Comparison of ENCODE assay signal across 33 cellular contexts in the genomic region with DNA sequence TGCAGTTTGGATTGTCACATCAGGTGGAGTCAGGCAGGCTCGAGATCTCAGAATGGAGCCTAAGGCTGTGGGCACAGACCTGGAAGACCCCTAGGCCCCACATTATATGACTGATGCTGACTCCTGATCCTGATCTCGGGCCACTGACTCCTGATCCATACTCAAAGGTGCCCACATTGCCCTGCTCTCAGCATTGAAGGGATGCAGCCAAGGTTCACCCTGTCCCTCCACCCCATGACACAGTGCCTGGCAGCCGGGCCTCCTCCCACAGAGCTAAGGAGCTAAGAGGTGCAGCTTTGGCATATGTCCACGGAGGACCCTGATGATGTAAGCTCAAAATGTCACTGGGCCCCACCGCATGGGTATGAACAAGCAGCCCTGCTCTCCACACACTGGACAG. TPM values are rescaled to one million over a fixed set of nuclear protein-coding genes. Genes with fewer than 3 reads are reported as not detected.
"Had no signal": no experiment of that assay in that cellular context is flagged by ENCODE, and none has a peak within 500 bp of the region (broad histone marks: within the 10 kb centered on the region; RNA-seq: fewer than 3 reads in every experiment).

No MANE protein-coding gene starts in this region.

- H3K27ac Mint-ChIP-seq: activated B cell treated with CpG ODN at 0.5 μM for 24 hours; activated CD8-positive, alpha-beta T cell treated with anti-CD3 and anti-CD28 coated beads for 36 hours; activated naive CD8-positive, alpha-beta T cell; activated T-helper 17 cell treated with anti-CD3 and anti-CD28 coated beads, Interleukin-2, amount 50 U/mL, for 72 hours; dendritic cell treated with granulocyte-macrophage colony-stimulating factor and Interleukin-4, amounts not matched to agents 40 ng/mL and 50 ng/mL, for 4 days; endodermal cell; T-helper 17 cell; T-helper 2 cell treated with Interferon-gamma antibody and Interleukin-4, amounts not matched to agents 5 μg/mL and 100 μg/mL, for 36 hours had no signal

- H3K4me3 ChIP-seq: coronary artery, dorsolateral prefrontal cortex, gastrocnemius medialis had no signal

- H3K9me3 ChIP-seq: gastrocnemius medialis had no signal

- H3K27me3 ChIP-seq: brain microvascular endothelial cell, foreskin keratinocyte, gastrocnemius medialis had no signal

- H3K27me3 Mint-ChIP-seq: activated B cell treated with CpG ODN at 0.5 μM for 24 hours; activated CD8-positive, alpha-beta T cell treated with anti-CD3 and anti-CD28 coated beads for 36 hours; activated T-helper 17 cell treated with anti-CD3 and anti-CD28 coated beads, Interleukin-2, amount 50 U/mL, for 72 hours; central memory CD8-positive, alpha-beta T cell; dendritic cell treated with granulocyte-macrophage colony-stimulating factor and Interleukin-4, amounts not matched to agents 40 ng/mL and 50 ng/mL, for 4 days had no signal

- H3K36me3 Mint-ChIP-seq: activated naive CD8-positive, alpha-beta T cell had no signal

- H3K4me1 ChIP-seq: foreskin keratinocyte, gastrocnemius medialis had no signal

- H3K4me1 Mint-ChIP-seq: activated B cell treated with CpG ODN at 0.5 μM for 24 hours; activated T-helper 17 cell treated with anti-CD3 and anti-CD28 coated beads, Interleukin-2, amount 50 U/mL, for 72 hours; central memory CD8-positive, alpha-beta T cell; T-helper 17 cell had no signal

- DNase-seq: activated B cell treated with CpG ODN at 0.5 μM for 24 hours; activated CD4-positive, alpha-beta T cell treated with anti-CD3 and anti-CD28 coated beads for 48 hours; activated CD4-positive, alpha-beta T cell treated with anti-CD3 and anti-CD28 coated beads, Interleukin-2, amount 50 U/mL, for 1 hour; activated CD4-positive, alpha-beta T cell treated with anti-CD3 and anti-CD28 coated beads, Interleukin-2, amount 50 U/mL, for 48 hours; activated CD8-positive, alpha-beta memory T cell treated with anti-CD3 and anti-CD28 coated beads for 24 hours; activated CD8-positive, alpha-beta T cell treated with anti-CD3 and anti-CD28 coated beads for 36 hours; activated effector memory CD4-positive, alpha-beta T cell treated with Interleukin-2 at 50 U/mL for 16 hours; activated gamma-delta T cell treated with Interleukin-2 at 50 U/mL for 16 hours; activated naive CD4-positive, alpha-beta T cell treated with anti-CD3 and anti-CD28 coated beads, Interleukin-2, amount 50 U/mL, for 16 hours; activated naive CD4-positive, alpha-beta T cell treated with Interleukin-2 at 50 U/mL for 16 hours; activated T-cell treated with anti-CD3 and anti-CD28 coated beads, Interleukin-2, amount 50 U/mL, for 4 hours; amniotic stem cell; anterior cingulate cortex; brain microvascular endothelial cell; dorsolateral prefrontal cortex; effector memory CD4-positive, alpha-beta T cell; foreskin keratinocyte; gastrocnemius medialis; SW 1271; T-helper 1 cell; T-helper 17 cell; T1000; WERI-Rb-1 had no signal

- H3K36me3 ChIP-seq: brain microvascular endothelial cell, gastrocnemius medialis, WERI-Rb-1 had no signal

- H3K9me3 Mint-ChIP-seq: activated B cell treated with CpG ODN at 0.5 μM for 24 hours; activated CD8-positive, alpha-beta T cell treated with anti-CD3 and anti-CD28 coated beads for 36 hours; activated T-cell treated with anti-CD3 and anti-CD28 coated beads, Interleukin-2, amount 50 U/mL, for 4 hours; activated T-helper 17 cell treated with anti-CD3 and anti-CD28 coated beads, Interleukin-2, amount 50 U/mL, for 72 hours; dendritic cell treated with granulocyte-macrophage colony-stimulating factor and Interleukin-4, amounts not matched to agents 40 ng/mL and 50 ng/mL, for 4 days; endodermal cell; T-helper 2 cell treated with Interferon-gamma antibody and Interleukin-4, amounts not matched to agents 5 μg/mL and 100 μg/mL, for 36 hours had no signal

- H3K27ac ChIP-seq: brain microvascular endothelial cell, coronary artery, dorsolateral prefrontal cortex, foreskin keratinocyte, gastrocnemius medialis, WERI-Rb-1 had no signal

- H3K4me3 Mint-ChIP-seq: activated B cell treated with CpG ODN at 0.5 μM for 24 hours; activated CD8-positive, alpha-beta T cell treated with anti-CD3 and anti-CD28 coated beads for 36 hours; activated naive CD8-positive, alpha-beta T cell; activated T-cell treated with anti-CD3 and anti-CD28 coated beads, Interleukin-2, amount 50 U/mL, for 4 hours; activated T-helper 17 cell treated with anti-CD3 and anti-CD28 coated beads, Interleukin-2, amount 50 U/mL, for 72 hours; central memory CD8-positive, alpha-beta T cell; dendritic cell treated with granulocyte-macrophage colony-stimulating factor and Interleukin-4, amounts not matched to agents 40 ng/mL and 50 ng/mL, for 4 days; endodermal cell; T-helper 17 cell; T-helper 2 cell treated with Interferon-gamma antibody and Interleukin-4, amounts not matched to agents 5 μg/mL and 100 μg/mL, for 36 hours had no signal

RNA-seq across cellular contexts. Expression of gene TCERG1L, which starts 36.6 kb away (rescaled TPM):
- total RNA-seq: activated B cell treated with CpG ODN at 0.5 μM for 24 hours; activated CD8-positive, alpha-beta T cell treated with anti-CD3 and anti-CD28 coated beads for 36 hours; bronchial epithelial cell; cardiac septum; epithelial cell of proximal tubule; foreskin keratinocyte; gastrocnemius medialis; T-helper 17 cell had no signal
